Comparison of ENCODE assay signal across 24 cellular contexts in the genomic region with DNA sequence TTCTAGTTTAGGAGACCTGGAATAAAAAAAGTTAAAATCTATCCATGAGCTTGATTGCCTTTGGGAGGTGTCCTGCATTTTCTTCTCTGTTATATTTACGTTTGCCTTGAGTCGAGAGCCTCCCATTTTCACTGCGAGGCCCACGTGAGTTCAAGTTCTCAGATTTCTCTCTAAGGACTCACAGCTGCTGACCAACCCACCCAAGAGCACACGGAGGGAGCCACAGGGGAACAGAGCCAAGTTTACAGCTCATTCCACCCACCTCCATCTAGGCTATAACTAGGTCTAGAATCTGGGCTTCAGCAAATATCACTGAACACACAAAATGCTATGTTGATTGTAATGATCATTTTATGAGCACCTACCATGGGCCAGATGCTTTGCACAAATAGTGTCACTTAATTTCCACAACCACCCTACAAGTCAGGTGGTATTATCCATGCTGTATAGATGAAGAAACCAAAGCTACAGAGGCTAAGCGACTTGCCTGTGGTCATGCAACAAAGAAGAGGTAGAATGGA. TPM values are rescaled to one million over a fixed set of nuclear protein-coding genes. Genes with fewer than 3 reads are reported as not detected.
DNase-seq lines count a peak whose midpoint lies in the region; ATAC-seq and TF ChIP-seq lines count a peak whose summit lies in the region.
"Had no signal": no experiment of that assay in that cellular context is flagged by ENCODE, and none has a peak within 500 bp of the region (broad histone marks: within the 10 kb centered on the region; RNA-seq: fewer than 3 reads in every experiment).

No MANE protein-coding gene starts in this region.

- H3K27ac Mint-ChIP-seq in WTC11, result 0 out of 2 replicates have a peak overlapping the region, but pooled peaks have one; percentile 18
- H3K27ac Mint-ChIP-seq: activated CD8-positive, alpha-beta T cell treated with anti-CD3 and anti-CD28 coated beads for 36 hours; dendritic cell treated with granulocyte-macrophage colony-stimulating factor and Interleukin-4, amounts not matched to agents 40 ng/mL and 50 ng/mL, for 4 days; T-cell had no signal

- peak overlapping the region; percentile 40 for H3K4me2 ChIP-seq in skeletal muscle satellite cell (ENCODE audit: low read length)
- H3K4me2 ChIP-seq: KMS-11 had no signal

- H3K4me3 ChIP-seq in foreskin fibroblast (ENCODE audit: low read depth in 1 of 2, low read length in 2 of 2) (no peak overlapping the region), skeletal muscle satellite cell (ENCODE audit: low read length) (no peak overlapping the region)
- H3K4me3 ChIP-seq: adrenal gland, HAP-1, Peyer's patch, upper lobe of right lung had no signal

- H3K36me3 ChIP-seq in skeletal muscle satellite cell (ENCODE audit: insufficient read depth, low read length), result peaks cover 52% of the 10 kb centered on the region
- H3K36me3 ChIP-seq: adrenal gland, HAP-1, neutrophil, Peyer's patch had no signal

- CTCF ChIA-PET in WTC11 (lab: Charles Lee), result interaction anchor here (1.3 to 2.4 kb wide), 2 partner anchors 18 to 686 kb away, joined by 3 to 6 read pairs; no protein-coding TSS in a partner anchor

- peaks cover 7% of the 10 kb centered on the region; the same call in 1 of the 2 replicates for H3K36me3 Mint-ChIP-seq in WTC11
- H3K36me3 Mint-ChIP-seq: T-cell had no signal

- H3K27me3 ChIP-seq in skeletal muscle satellite cell (ENCODE audit: control insufficient read depth, insufficient read depth, low read length), result no peaks in the 10 kb centered on the region
- H3K27me3 ChIP-seq: adrenal gland, BE2C, neutrophil, Peyer's patch, upper lobe of right lung had no signal

- H3K4me1 ChIP-seq in skeletal muscle satellite cell (ENCODE audit: control insufficient read depth, insufficient read depth, low read length), result peaks cover 6% of the 10 kb centered on the region
- H3K4me1 ChIP-seq: adrenal gland, BE2C, HAP-1, Peyer's patch, upper lobe of right lung had no signal

- POLR2A ChIA-PET in WTC11 (lab: Charles Lee), result interaction anchor here (0.7 kb wide), 1 partner anchor 212 kb away, joined by 4 read pairs; no protein-coding TSS in a partner anchor

- no peaks in the 10 kb centered on the region for H3K27me3 Mint-ChIP-seq in WTC11 (ENCODE audit: low read depth)
- H3K27me3 Mint-ChIP-seq: activated CD8-positive, alpha-beta T cell treated with anti-CD3 and anti-CD28 coated beads for 36 hours; dendritic cell treated with granulocyte-macrophage colony-stimulating factor and Interleukin-4, amounts not matched to agents 40 ng/mL and 50 ng/mL, for 4 days had no signal

- peaks cover 18% of the 10 kb centered on the region for H3K4me1 Mint-ChIP-seq in WTC11
- H3K4me1 Mint-ChIP-seq: T-cell had no signal

- no peak for TF ChIP-seq CTCF in WTC11 (IDR thresholded peaks at IDR 0.05)
- TF ChIP-seq CTCF in foreskin fibroblast (IDR thresholded peaks at IDR 0.05; ENCODE audit: low read depth, low read length), result no peak

- no peak overlapping the region for H3K9ac ChIP-seq in skeletal muscle satellite cell (ENCODE audit: low read depth, low read length)
- H3K9ac ChIP-seq: KMS-11 had no signal

- ATAC-seq in WTC11 (no peak), GM19328 (IDR thresholded peaks at IDR 0.05; ENCODE audit: unreplicated experiment) (no peak), GM21381 (IDR thresholded peaks at IDR 0.05; ENCODE audit: unreplicated experiment) (no peak)
- ATAC-seq: activated CD4-positive, CD25-positive, alpha-beta regulatory T cell treated with anti-CD3 and anti-CD28 coated beads, Interleukin-2, amount 50 U/mL, for 24 hours; activated CD8-positive, alpha-beta T cell treated with anti-CD3 and anti-CD28 coated beads for 36 hours; T-cell; upper lobe of right lung had no signal

- no peak overlapping the region for H3K4me3 Mint-ChIP-seq in WTC11
- H3K4me3 Mint-ChIP-seq: activated CD8-positive, alpha-beta T cell treated with anti-CD3 and anti-CD28 coated beads for 36 hours; dendritic cell treated with granulocyte-macrophage colony-stimulating factor and Interleukin-4, amounts not matched to agents 40 ng/mL and 50 ng/mL, for 4 days; T-cell had no signal

- no peaks in the 10 kb centered on the region for H3K9me3 ChIP-seq in skeletal muscle satellite cell (replicated peaks; ENCODE audit: low read length)
- H3K9me3 ChIP-seq: adrenal gland, BE2C, HAP-1, neutrophil, Peyer's patch, upper lobe of right lung had no signal

- DNase-seq in NCI-H2081 (lab: John Stamatoyannopoulos, UW) (peak; percentile 6 to 38), NCI-H2081 treated with DMSO at 0.1 percent for 48 hours (lab: John Stamatoyannopoulos, UW) (no peak), WTC11 (ENCODE audit: low spot score) (no peak), foreskin fibroblast (peak; percentile 42 to 67), cerebellum (ENCODE audit: low spot score) (no peak)
- DNase-seq: activated CD8-positive, alpha-beta T cell treated with anti-CD3 and anti-CD28 coated beads for 36 hours; adrenal gland; BE2C; mammary epithelial cell; NCI-H187 treated with DMSO at 0.1 percent for 48 hours; Peyer's patch; SIG-M5; small intestine; stimulated activated CD4-positive, alpha-beta T cell treated with anti-CD3 and anti-CD28 coated beads, Interleukin-1b, Interleukin-23, amount 100 ng/mL, for 48 hours; T-cell; upper lobe of right lung had no signal

- H3K9me3 Mint-ChIP-seq in WTC11, result peaks cover 3% of the 10 kb centered on the region; the same call in 1 of the 2 replicates
- H3K9me3 Mint-ChIP-seq: activated CD8-positive, alpha-beta T cell treated with anti-CD3 and anti-CD28 coated beads for 36 hours; dendritic cell treated with granulocyte-macrophage colony-stimulating factor and Interleukin-4, amounts not matched to agents 40 ng/mL and 50 ng/mL, for 4 days; T-cell had no signal

TF ChIP-seq in WTC11, 78 proteins besides CTCF, POLR2A, EP300 and RAD21 (continues in another document):
- TF ChIP-seq NFATC4 (CRISPR knock-in tag; IDR thresholded peaks at IDR 0.05), result no peak
- TF ChIP-seq FOXK1 (CRISPR knock-in tag; IDR thresholded peaks at IDR 0.05), result no peak
- no peak for TF ChIP-seq EMX1 (CRISPR knock-in tag; IDR thresholded peaks at IDR 0.05)
- no peak for TF ChIP-seq ZNF138 (CRISPR knock-in tag; conservative IDR thresholded peaks at IDR 0.05)
- TF ChIP-seq TP53 (CRISPR knock-in tag; IDR thresholded peaks at IDR 0.05), result no peak
- TF ChIP-seq, protein P1, sequence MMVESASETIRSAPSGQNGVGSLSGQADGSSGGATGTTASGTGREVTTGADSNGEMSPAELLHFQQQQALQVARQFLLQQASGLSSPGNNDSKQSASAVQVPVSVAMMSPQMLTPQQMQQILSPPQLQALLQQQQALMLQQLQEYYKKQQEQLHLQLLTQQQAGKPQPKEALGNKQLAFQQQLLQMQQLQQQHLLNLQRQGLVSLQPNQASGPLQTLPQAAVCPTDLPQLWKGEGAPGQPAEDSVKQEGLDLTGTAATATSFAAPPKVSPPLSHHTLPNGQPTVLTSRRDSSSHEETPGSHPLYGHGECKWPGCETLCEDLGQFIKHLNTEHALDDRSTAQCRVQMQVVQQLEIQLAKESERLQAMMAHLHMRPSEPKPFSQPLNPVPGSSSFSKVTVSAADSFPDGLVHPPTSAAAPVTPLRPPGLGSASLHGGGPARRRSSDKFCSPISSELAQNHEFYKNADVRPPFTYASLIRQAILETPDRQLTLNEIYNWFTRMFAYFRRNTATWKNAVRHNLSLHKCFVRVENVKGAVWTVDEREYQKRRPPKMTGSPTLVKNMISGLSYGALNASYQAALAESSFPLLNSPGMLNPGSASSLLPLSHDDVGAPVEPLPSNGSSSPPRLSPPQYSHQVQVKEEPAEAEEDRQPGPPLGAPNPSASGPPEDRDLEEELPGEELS (CRISPR knock-in tag; IDR thresholded peaks at IDR 0.05), result no peak
- TF ChIP-seq ELF4 (CRISPR knock-in tag; IDR thresholded peaks at IDR 0.05; ENCODE audit: low read depth), result no peak
- TF ChIP-seq SP1 (CRISPR knock-in tag; conservative IDR thresholded peaks at IDR 0.05), result no peak
- TF ChIP-seq, protein P2, sequence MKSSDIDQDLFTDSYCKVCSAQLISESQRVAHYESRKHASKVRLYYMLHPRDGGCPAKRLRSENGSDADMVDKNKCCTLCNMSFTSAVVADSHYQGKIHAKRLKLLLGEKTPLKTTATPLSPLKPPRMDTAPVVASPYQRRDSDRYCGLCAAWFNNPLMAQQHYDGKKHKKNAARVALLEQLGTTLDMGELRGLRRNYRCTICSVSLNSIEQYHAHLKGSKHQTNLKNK (CRISPR knock-in tag; IDR thresholded peaks at IDR 0.05), result no peak
- TF ChIP-seq NFE2L1 (CRISPR knock-in tag; IDR thresholded peaks at IDR 0.05), result no peak
- TF ChIP-seq FOXP1 (CRISPR knock-in tag; IDR thresholded peaks at IDR 0.05; ENCODE audit: borderline replicate concordance), result no peak
- TF ChIP-seq CBFB (CRISPR knock-in tag; IDR thresholded peaks at IDR 0.05; ENCODE audit: low read depth), result no peak
- TF ChIP-seq, protein P3, sequence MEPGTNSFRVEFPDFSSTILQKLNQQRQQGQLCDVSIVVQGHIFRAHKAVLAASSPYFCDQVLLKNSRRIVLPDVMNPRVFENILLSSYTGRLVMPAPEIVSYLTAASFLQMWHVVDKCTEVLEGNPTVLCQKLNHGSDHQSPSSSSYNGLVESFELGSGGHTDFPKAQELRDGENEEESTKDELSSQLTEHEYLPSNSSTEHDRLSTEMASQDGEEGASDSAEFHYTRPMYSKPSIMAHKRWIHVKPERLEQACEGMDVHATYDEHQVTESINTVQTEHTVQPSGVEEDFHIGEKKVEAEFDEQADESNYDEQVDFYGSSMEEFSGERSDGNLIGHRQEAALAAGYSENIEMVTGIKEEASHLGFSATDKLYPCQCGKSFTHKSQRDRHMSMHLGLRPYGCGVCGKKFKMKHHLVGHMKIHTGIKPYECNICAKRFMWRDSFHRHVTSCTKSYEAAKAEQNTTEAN (CRISPR knock-in tag; IDR thresholded peaks at IDR 0.05), result no peak
- TF ChIP-seq, protein P4, sequence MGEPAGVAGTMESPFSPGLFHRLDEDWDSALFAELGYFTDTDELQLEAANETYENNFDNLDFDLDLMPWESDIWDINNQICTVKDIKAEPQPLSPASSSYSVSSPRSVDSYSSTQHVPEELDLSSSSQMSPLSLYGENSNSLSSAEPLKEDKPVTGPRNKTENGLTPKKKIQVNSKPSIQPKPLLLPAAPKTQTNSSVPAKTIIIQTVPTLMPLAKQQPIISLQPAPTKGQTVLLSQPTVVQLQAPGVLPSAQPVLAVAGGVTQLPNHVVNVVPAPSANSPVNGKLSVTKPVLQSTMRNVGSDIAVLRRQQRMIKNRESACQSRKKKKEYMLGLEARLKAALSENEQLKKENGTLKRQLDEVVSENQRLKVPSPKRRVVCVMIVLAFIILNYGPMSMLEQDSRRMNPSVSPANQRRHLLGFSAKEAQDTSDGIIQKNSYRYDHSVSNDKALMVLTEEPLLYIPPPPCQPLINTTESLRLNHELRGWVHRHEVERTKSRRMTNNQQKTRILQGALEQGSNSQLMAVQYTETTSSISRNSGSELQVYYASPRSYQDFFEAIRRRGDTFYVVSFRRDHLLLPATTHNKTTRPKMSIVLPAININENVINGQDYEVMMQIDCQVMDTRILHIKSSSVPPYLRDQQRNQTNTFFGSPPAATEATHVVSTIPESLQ (CRISPR knock-in tag; IDR thresholded peaks at IDR 0.05), result no peak

RNA-seq across cellular contexts. Expression of a gene that starts 16.7 kb away (rescaled TPM):
- total RNA-seq in WTC11 (2021), result 3.5 to 7.7 TPM (median 5.5 TPM) in 3 replicates
- 29.2 and 34.3 TPM in 2 replicates for total RNA-seq in skeletal muscle satellite cell (2012; rRNA removed)
- 7.0 TPM for total RNA-seq in cerebellum

RNA-seq across cellular contexts. Expression of a gene that starts 40.0 kb away (rescaled TPM):
- total RNA-seq in WTC11 (2021), result 40.4 to 43.4 TPM (median 42.9 TPM) in 3 replicates
- total RNA-seq in skeletal muscle satellite cell (2012; rRNA removed), result 65.7 and 76.0 TPM in 2 replicates
- total RNA-seq in cerebellum, result 91.3 TPM

Comparison
In these comparisons a context has a peak if more than half of its experiments do, and no peak if none do; other contexts are left out.
1. DNase-seq: peak in NCI-H2081 (2 of 2) and foreskin fibroblast (2 of 2); none in NCI-H2081 treated with DMSO at 0.1 percent for 48 hours (single experiment), WTC11 (single experiment) and cerebellum (single experiment).